ENCODE assay signal across 11 cellular contexts in genomic region chr11:94638278-94638901, GRCh38.
DNase-seq lines count a peak whose midpoint lies in the region; ATAC-seq and TF ChIP-seq lines count a peak whose summit lies in the region.
"Had no signal": no experiment of that assay in that cellular context is flagged by ENCODE, and none has a peak within 500 bp of the region (broad histone marks: within the 10 kb centered on the region; RNA-seq: fewer than 3 reads in every experiment).

No MANE protein-coding gene starts in this region.

- WGBS in tibial nerve, 2 donors = 46 to 58% methylated on average over 4 of the region's 4 CpGs

- peaks cover 0 to 21% (median 3%) of the 10 kb centered on the region in 4 donors for H3K4me1 ChIP-seq in tibial nerve

- H3K27ac ChIP-seq in angular gyrus (ENCODE audit: low read depth, low read length) (peak overlapping the region; percentile 37), tibial nerve (peak overlapping the region in 3 of 4 donors; percentile 0 to 82 (median 73))

- H3K9me3 ChIP-seq in tibial nerve = no peaks in the 10 kb centered on the region

- peak overlapping the region in 1 of 4 donors; percentile 25 for H3K4me3 ChIP-seq in tibial nerve

- no peak for TF ChIP-seq EP300 in tibial nerve (IDR thresholded peaks at IDR 0.05)

- peak; percentile 21 for DNase-seq in medulla oblongata (ENCODE audit: extremely low spot score)
- DNase-seq in tibial nerve (ENCODE audit: low spot score in 2 of 2) = no peak
- no peak for DNase-seq in NCI-H2196 treated with DMSO at 0.1 percent for 48 hours (lab: John Stamatoyannopoulos, UW; ENCODE audit: unreplicated experiment)
- DNase-seq in occipital lobe (lab: John Stamatoyannopoulos, UW) = no peak
- no peak for DNase-seq in hippocampal formation (lab: John Stamatoyannopoulos, UW)
- DNase-seq: activated T-cell treated with anti-CD3 and anti-CD28 coated beads, Interleukin-2, amount 50 U/mL, for 4 hours; effector CD4-positive, alpha-beta T cell; NCI-H2227 treated with DMSO at 0.1 percent for 48 hours; stimulated activated CD4-positive, alpha-beta T cell treated with anti-CD3 and anti-CD28 coated beads, Interleukin-1b, Interleukin-23, amount 100 ng/mL, for 48 hours had no signal

- H3K36me3 ChIP-seq in tibial nerve = no peaks in the 10 kb centered on the region

- ATAC-seq in HG02759 (IDR thresholded peaks at IDR 0.05; ENCODE audit: unreplicated experiment) = peak; percentile 34
- ATAC-seq: activated T-cell treated with anti-CD3 and anti-CD28 coated beads, Interleukin-2, amount 50 U/mL, for 4 hours had no signal

- TF ChIP-seq CTCF in tibial nerve (IDR thresholded peaks at IDR 0.05) = no peak

- H3K27me3 ChIP-seq in tibial nerve = no peaks in the 10 kb centered on the region

- no peak for TF ChIP-seq POLR2A in tibial nerve (IDR thresholded peaks at IDR 0.05)
